Comparison of ENCODE assay signal across 14 cellular contexts in genomic region chr22:40387758-40388157, GRCh38. TPM values are rescaled to one million over a fixed set of nuclear protein-coding genes. Genes with fewer than 3 reads are reported as not detected.
DNase-seq lines count a peak whose midpoint lies in the region; ATAC-seq, FAIRE-seq and TF ChIP-seq lines count a peak whose summit lies in the region.
"Had no signal": no experiment of that assay in that cellular context is flagged by ENCODE, and none has a peak within 500 bp of the region (broad histone marks: within the 10 kb centered on the region; RNA-seq: fewer than 3 reads in every experiment).

No MANE protein-coding gene starts in this region.

- FAIRE-seq in keratinocyte (lab: Jason Lieb, UNC) (peak; percentile 43), small intestine (lab: Jason Lieb, UNC) (no peak)
- FAIRE-seq: A204.1 had no signal

- H3K27ac ChIP-seq in keratinocyte (ENCODE audit: control insufficient read depth, insufficient read depth, low read length) (no peak overlapping the region), small intestine (ENCODE audit: low read depth in 1 of 2, low read length in 1 of 2) (peak overlapping the region; percentile 56 to 78)

- ATAC-seq in GM18511 (IDR thresholded peaks at IDR 0.05; ENCODE audit: unreplicated experiment) = no peak
- ATAC-seq in GM18519 (IDR thresholded peaks at IDR 0.05; ENCODE audit: low FRiP score, unreplicated experiment) = no peak
- ATAC-seq: SK-N-SH treated with all-trans-retinoic acid at 6 μM for 48 hours had no signal

- no peaks in the 10 kb centered on the region for H3K9me3 ChIP-seq in keratinocyte (ENCODE audit: control insufficient read depth, low read depth, low read length)
- no peaks in the 10 kb centered on the region for H3K9me3 ChIP-seq in small intestine (ENCODE audit: control insufficient read depth, low read depth)

- 28 to 50% (median 33%) methylated on average over 5 of the region's 5 CpGs for WGBS in small intestine, 3 donors

- H2AFZ ChIP-seq in keratinocyte (ENCODE audit: control insufficient read depth, low read length) = no peak overlapping the region

- no peak overlapping the region for H3K4me2 ChIP-seq in keratinocyte (ENCODE audit: control insufficient read depth, extremely low read depth, insufficient read depth, low read depth, low read length)

- peaks cover 0 to 1% of the 10 kb centered on the region in 2 experiments for H3K36me3 ChIP-seq in keratinocyte (ENCODE audit: control insufficient read depth in 2 of 2, extremely low read depth in 1 of 2, insufficient read depth in 2 of 2, low read length in 2 of 2)
- H3K36me3 ChIP-seq in small intestine (ENCODE audit: control insufficient read depth in 2 of 2, insufficient read depth in 2 of 2, low read length in 2 of 2) = peaks cover 0 to 2% of the 10 kb centered on the region in 2 donors

- TF ChIP-seq CTCF in keratinocyte (optimal IDR thresholded peaks at IDR 0.05 in 1 of 3, IDR thresholded peaks at IDR 0.05 in 1 of 3, conservative IDR thresholded peaks at IDR 0.05 in 1 of 3; ENCODE audit: extremely low read depth in 1 of 3, insufficient read depth in 2 of 3, low read length in 3 of 3) = no peak

- DNase-seq in NCI-H82 (lab: John Stamatoyannopoulos, UW) = peak; percentile 19
- DNase-seq in NCI-H82 treated with DMSO at 0.1 percent for 48 hours (lab: John Stamatoyannopoulos, UW; ENCODE audit: unreplicated experiment) = no peak
- DNase-seq in NCI-H510A treated with DMSO at 0.1 percent for 48 hours (lab: John Stamatoyannopoulos, UW) = peak; percentile 23
- no peak for DNase-seq in keratinocyte (ENCODE audit: low read depth, low spot score)
- DNase-seq in small intestine = peak; percentile 91
- no peak for DNase-seq in NCI-H524 (lab: John Stamatoyannopoulos, UW)
- DNase-seq: activated CD4-positive, alpha-beta T cell treated with anti-CD3 and anti-CD28 coated beads for 4 hours; COR-L47; effector CD4-positive, alpha-beta T cell; HCEC 1CT had no signal

- H4K20me1 ChIP-seq in keratinocyte (ENCODE audit: control insufficient read depth, extremely low read depth, insufficient read depth, low read length) = no peaks in the 10 kb centered on the region

- H3K9me1 ChIP-seq in keratinocyte (ENCODE audit: control insufficient read depth, extremely low read depth, insufficient read depth, low read length) = peaks cover 5% of the 10 kb centered on the region

- no peak overlapping the region for H3K9ac ChIP-seq in keratinocyte (ENCODE audit: control insufficient read depth, extremely low read depth, insufficient read depth, low read length)

- H3K4me3 ChIP-seq in keratinocyte (ENCODE audit: control insufficient read depth in 2 of 3, extremely low read depth in 1 of 3, insufficient read depth in 2 of 3, low read depth in 1 of 3, low read length in 3 of 3) = no peak overlapping the region
- no peak overlapping the region for H3K4me3 ChIP-seq in small intestine (ENCODE audit: low read depth in 1 of 2, low read length in 2 of 2)

- H3K79me2 ChIP-seq in keratinocyte (ENCODE audit: control insufficient read depth, insufficient read depth, low read length) = peaks cover 17% of the 10 kb centered on the region

- peaks cover 2% of the 10 kb centered on the region for H3K4me1 ChIP-seq in keratinocyte (ENCODE audit: control insufficient read depth, extremely low read depth, insufficient read depth, low read length)
- peaks cover 4 to 6% of the 10 kb centered on the region in 2 donors for H3K4me1 ChIP-seq in small intestine (ENCODE audit: control insufficient read depth in 2 of 2, insufficient read depth in 1 of 2, low read depth in 1 of 2, low read length in 1 of 2)

- no peaks in the 10 kb centered on the region for H3K27me3 ChIP-seq in keratinocyte (ENCODE audit: control insufficient read depth, extremely low read depth, insufficient read depth, low read length)
- no peaks in the 10 kb centered on the region for H3K27me3 ChIP-seq in small intestine (ENCODE audit: control insufficient read depth in 2 of 2, insufficient read depth in 2 of 2, low read length in 2 of 2)

- dilution Hi-C loops in keratinocyte (cut with MboI; ENCODE audit: extremely low pct_ligation_motif_present, low sequenced_read_pairs) = no loop called here

RNA-seq across cellular contexts. Expression of gene SGSM3, which starts 17.4 kb away (rescaled TPM):
- polyA plus RNA-seq in keratinocyte (37.5 to 75.6 TPM (median 45.8 TPM) in 3 replicates), small intestine (10 to 100 TPM; 76.5 to 90.8 (median 85.7) TPM)
- 86.0 TPM for polyA plus RNA-seq in keratinocyte (2011; ENCODE audit: low read depth)
- 18.6 and 33.1 TPM in 2 replicates for polyA plus RNA-seq in keratinocyte (2011; cell fraction: cytosol; rRNA removed)
- polyA plus RNA-seq in keratinocyte (2011; cell fraction: nucleus; rRNA removed) = 149 and 170 TPM in 2 replicates
- 49.0 and 49.4 TPM in 2 replicates for polyA plus RNA-seq in keratinocyte (2012; ENCODE audit: low replicate concordance)
- 33.8 to 55.7 TPM (median 41.8 TPM) in 3 replicates for polyA minus RNA-seq in keratinocyte
- 41.6 TPM for polyA minus RNA-seq in keratinocyte (2011; cell fraction: cytosol; rRNA and poly(A)+ RNA removed)
- polyA minus RNA-seq in keratinocyte (2011; cell fraction: nucleus; rRNA and poly(A)+ RNA removed) = 46.7 and 47.9 TPM in 2 replicates

RNA-seq across cellular contexts. Expression of gene ADSL, which starts 41.5 kb away (rescaled TPM):
- polyA plus RNA-seq in keratinocyte = 68.2 to 96.9 TPM (median 96.1 TPM) in 3 replicates
- polyA plus RNA-seq in keratinocyte (2011; ENCODE audit: low read depth) = 29.9 TPM
- polyA plus RNA-seq in keratinocyte (2011; cell fraction: cytosol; rRNA removed) = 65.5 and 77.7 TPM in 2 replicates
- polyA plus RNA-seq in keratinocyte (2011; cell fraction: nucleus; rRNA removed) = 58.7 and 74.5 TPM in 2 replicates
- polyA plus RNA-seq in keratinocyte (2012; ENCODE audit: low replicate concordance) = 23.3 and 70.0 TPM in 2 replicates
- 57.7 to 123 TPM (median 84.1 TPM) in 3 replicates for polyA minus RNA-seq in keratinocyte
- 40.9 TPM for polyA minus RNA-seq in keratinocyte (2011; cell fraction: cytosol; rRNA and poly(A)+ RNA removed)
- 17.8 and 25.4 TPM in 2 replicates for polyA minus RNA-seq in keratinocyte (2011; cell fraction: nucleus; rRNA and poly(A)+ RNA removed)
- polyA plus RNA-seq in small intestine = 10 to 100 TPM; 23.9 to 60.3 (median 30.0) TPM

Comparison
In these comparisons a context has a peak if more than half of its experiments do, and no peak if none do; other contexts are left out.
1. DNase-seq: peak in NCI-H82 (single experiment), NCI-H510A treated with DMSO at 0.1 percent for 48 hours (single experiment) and small intestine (single experiment); none in NCI-H82 treated with DMSO at 0.1 percent for 48 hours (single experiment), keratinocyte (single experiment) and NCI-H524 (0 of 2).